In the genomic region with DNA sequence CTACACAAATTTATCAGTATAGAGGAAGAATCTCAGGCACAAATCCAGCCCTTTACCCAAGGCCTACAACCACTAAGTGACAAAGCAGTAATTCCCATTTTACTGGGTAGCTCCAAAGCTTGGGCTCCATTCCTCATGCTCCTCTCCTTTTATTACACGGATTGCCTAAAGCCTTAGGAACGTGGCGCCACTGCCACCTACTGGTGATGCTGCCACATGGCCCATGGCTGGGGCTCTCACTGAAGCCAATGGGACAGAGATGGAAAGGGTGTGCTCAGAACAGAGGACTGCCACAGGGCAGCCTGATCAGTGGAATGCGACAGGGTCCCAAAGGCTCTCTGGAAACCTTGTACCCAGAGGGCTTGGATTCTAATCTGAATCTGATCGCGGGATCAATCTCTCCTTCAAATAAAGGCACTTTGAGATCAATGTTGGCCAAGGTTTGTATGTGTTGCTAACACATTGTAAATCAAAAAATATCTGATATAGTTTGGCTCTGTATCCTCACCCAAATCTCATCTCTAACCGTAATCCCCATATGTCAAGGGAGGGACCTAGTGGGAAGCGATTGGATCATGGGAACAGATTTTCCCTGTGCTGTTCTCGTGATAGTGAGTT, we compare ENCODE assay signal across 8 cellular contexts. TPM values are rescaled to one million over a fixed set of nuclear protein-coding genes. Genes with fewer than 3 reads are reported as not detected.
DNase-seq lines count a peak whose midpoint lies in the region; ATAC-seq, FAIRE-seq and TF ChIP-seq lines count a peak whose summit lies in the region.
"Had no signal": no experiment of that assay in that cellular context is flagged by ENCODE, and none has a peak within 500 bp of the region (broad histone marks: within the 10 kb centered on the region; RNA-seq: fewer than 3 reads in every experiment).

No MANE protein-coding gene starts in this region.

- peak; percentile 78 for ATAC-seq in HG02981 (IDR thresholded peaks at IDR 0.05; ENCODE audit: unreplicated experiment)

- DNase-seq in GM12892 (ENCODE audit: insufficient read length) (peak; percentile 49), NCI-H345 (lab: John Stamatoyannopoulos, UW) (peak; percentile 63), cardiac fibroblast (ENCODE audit: low read depth in 2 of 2) (peak; percentile 77 to 81), kidney epithelial cell (ENCODE audit: low read depth) (peak; percentile 5)
- DNase-seq in activated CD4-positive, CD25-positive, alpha-beta regulatory T cell treated with anti-CD3 and anti-CD28 coated beads, Interleukin-2, amount 50 U/mL, for 16 hours (ENCODE audit: low read depth, low spot score): peak; percentile 50
- peak; percentile 79 for DNase-seq in stimulated activated CD4-positive, alpha-beta T cell treated with anti-CD3 and anti-CD28 coated beads, Interleukin-1b, Interleukin-23, amount 100 ng/mL, for 48 hours

- peaks cover 10% of the 10 kb centered on the region for H3K27me3 ChIP-seq in kidney epithelial cell (ENCODE audit: control insufficient read depth, insufficient read depth, low read length)

- TF ChIP-seq CTCF in cardiac fibroblast (IDR thresholded peaks at IDR 0.05; ENCODE audit: low read depth, low read length): peak; percentile 99
- peak; percentile 96 for TF ChIP-seq CTCF in kidney epithelial cell (IDR thresholded peaks at IDR 0.05; ENCODE audit: insufficient read depth, low read length, poor library complexity, severe bottlenecking)

- H3K36me3 ChIP-seq in kidney epithelial cell (ENCODE audit: control insufficient read depth, insufficient read depth, low read length): no peaks in the 10 kb centered on the region

- no peak for TF ChIP-seq POLR2A in GM12892 (IDR thresholded peaks at IDR 0.05; ENCODE audit: low read depth, low read length)

- H3K4me3 ChIP-seq in cardiac fibroblast (replicated peaks in 1 of 2; ENCODE audit: low read depth in 2 of 2, low read length in 2 of 2) (no peak overlapping the region), kidney epithelial cell (ENCODE audit: low read depth, low read length) (no peak overlapping the region)

- peak; percentile 84 for FAIRE-seq in GM12892 (lab: Jason Lieb, UNC)

RNA-seq across cellular contexts. Expression of gene LYZL4, which starts 33.5 kb away (rescaled TPM):
- polyA plus RNA-seq in GM12892 (2012; ENCODE audit: missing spikeins): not detected
- not detected in 2 replicates for total RNA-seq in kidney epithelial cell
- total RNA-seq: skeletal muscle tissue had no signal

RNA-seq across cellular contexts. Expression of gene VIPR1, which starts 58.5 kb away (rescaled TPM):
- polyA plus RNA-seq in GM12892 (2012; ENCODE audit: missing spikeins): not detected
- total RNA-seq in kidney epithelial cell: 1.3 and 3.7 TPM in 2 replicates

Comparison
In these comparisons a context has a peak if more than half of its experiments do, and no peak if none do; other contexts are left out.
1. DNase-seq: peak in every context shown above with its lines; median percentile 79 in cardiac fibroblast; 79 in stimulated activated CD4-positive, alpha-beta T cell treated with anti-CD3 and anti-CD28 coated beads, Interleukin-1b, Interleukin-23, amount 100 ng/mL, for 48 hours; 63 in NCI-H345; 50 in activated CD4-positive, CD25-positive, alpha-beta regulatory T cell treated with anti-CD3 and anti-CD28 coated beads, Interleukin-2, amount 50 U/mL, for 16 hours; 49 in GM12892; 5 in kidney epithelial cell.